In genomic region chr4:4726051-4726450, GRCh38 we compare ENCODE assay signal across 2 cellular contexts.
TF ChIP-seq lines count a peak whose summit lies in the region.

No MANE protein-coding gene starts in this region.

TF ChIP-seq in HEK293T, 16 proteins besides CTCF, POLR2A, EP300 and RAD21 (continued from another document):
- TF ChIP-seq FOXM1 (IDR thresholded peaks at IDR 0.05; ENCODE audit: borderline replicate concordance) = no peak
- no peak for TF ChIP-seq NFRKB (IDR thresholded peaks at IDR 0.05)
- TF ChIP-seq SP1 (IDR thresholded peaks at IDR 0.05) = no peak
- TF ChIP-seq FOXK2 (IDR thresholded peaks at IDR 0.05) = no peak
- TF ChIP-seq HDGF (IDR thresholded peaks at IDR 0.05; ENCODE audit: borderline replicate concordance) = no peak
- TF ChIP-seq BHLHE40 (IDR thresholded peaks at IDR 0.05; ENCODE audit: borderline replicate concordance) = no peak
- no peak for TF ChIP-seq ARNT (IDR thresholded peaks at IDR 0.05)

TF ChIP-seq in WTC11, 78 proteins besides CTCF, POLR2A, EP300 and RAD21:
- TF ChIP-seq ARID4B (CRISPR knock-in tag; IDR thresholded peaks at IDR 0.05; ENCODE audit: borderline replicate concordance) (no peak), ZNF219 (CRISPR knock-in tag; IDR thresholded peaks at IDR 0.05; ENCODE audit: borderline replicate concordance) (no peak), NR1H2 (CRISPR knock-in tag; IDR thresholded peaks at IDR 0.05) (no peak), CBFB (CRISPR knock-in tag; IDR thresholded peaks at IDR 0.05; ENCODE audit: low read depth) (no peak), NFATC4 (CRISPR knock-in tag; IDR thresholded peaks at IDR 0.05) (no peak)
TF ChIP-seq in WTC11: peak in this region for 0.
